Comparison of ENCODE assay signal across 23 cellular contexts in genomic region chr14:73207615-73208014, GRCh38. TPM values are rescaled to one million over a fixed set of nuclear protein-coding genes. Genes with fewer than 3 reads are reported as not detected.
DNase-seq lines count a peak whose midpoint lies in the region; ATAC-seq, FAIRE-seq and TF ChIP-seq lines count a peak whose summit lies in the region.
"Had no signal": no experiment of that assay in that cellular context is flagged by ENCODE, and none has a peak within 500 bp of the region (broad histone marks: within the 10 kb centered on the region; RNA-seq: fewer than 3 reads in every experiment).

No MANE protein-coding gene starts in this region.

- no peaks in the 10 kb centered on the region for H3K4me1 ChIP-seq in BLaER1 treated with 17β-estradiol and CSF1 and Interleukin-3, amounts not matched to agents 10 nM and 100 nM
- H3K4me1 ChIP-seq in mesenchymal stem cell (ENCODE audit: control insufficient read depth, insufficient read depth, low read depth, low read length) (peaks cover 2% of the 10 kb centered on the region), thyroid gland (peaks cover 0 to 14% of the 10 kb centered on the region in 2 donors), small intestine (ENCODE audit: control insufficient read depth in 2 of 2, insufficient read depth in 1 of 2, low read depth in 1 of 2, low read length in 1 of 2) (no peaks in the 10 kb centered on the region)
- H3K4me1 ChIP-seq: BE2C, Caco-2 had no signal

- no peak for TF ChIP-seq POLR2A in thyroid gland (IDR thresholded peaks at IDR 0.05)

- H2BK12ac ChIP-seq in mesenchymal stem cell (ENCODE audit: low read length in 2 of 2): no peak overlapping the region

- no peak overlapping the region for H2BK5ac ChIP-seq in mesenchymal stem cell (ENCODE audit: low read depth, low read length, poor library complexity, severe bottlenecking)

- no peak overlapping the region for H3K23ac ChIP-seq in mesenchymal stem cell (ENCODE audit: low read length in 2 of 2)

- FAIRE-seq in small intestine (lab: Jason Lieb, UNC): no peak
- FAIRE-seq: A549, G401.6, GM18507 had no signal

- H3K18ac ChIP-seq in mesenchymal stem cell (ENCODE audit: low read depth in 1 of 2, low read length in 2 of 2): no peak overlapping the region

- no peak overlapping the region for H2AK5ac ChIP-seq in mesenchymal stem cell (ENCODE audit: low read length, severe bottlenecking)

- H2BK120ac ChIP-seq in mesenchymal stem cell (ENCODE audit: low read depth, low read length): no peak overlapping the region

- peaks cover 0 to 37% (median 0%) of the 10 kb centered on the region in 11 experiments; a peak in 5 of 22 replicates for H4K20me1 ChIP-seq in BLaER1 treated with 17β-estradiol and CSF1 and Interleukin-3, amounts not matched to agents 10 nM and 100 nM

- H4K8ac ChIP-seq in mesenchymal stem cell (ENCODE audit: low read length): no peak overlapping the region

- 100% methylated on average over 2 of the region's 2 CpGs for WGBS in mesenchymal stem cell
- 73 to 76% methylated on average over 1 of the region's 2 CpGs for WGBS in thyroid gland, 2 donors
- WGBS in small intestine, 3 donors: 92 to 97% (median 97%) methylated on average over 2 of the region's 2 CpGs

- no peak overlapping the region for H3K9ac ChIP-seq in BLaER1 treated with 17β-estradiol and CSF1 and Interleukin-3, amounts not matched to agents 10 nM and 100 nM
- H3K9ac ChIP-seq in mesenchymal stem cell (ENCODE audit: low read length): no peak overlapping the region

- H3K4ac ChIP-seq in mesenchymal stem cell (ENCODE audit: low read depth in 1 of 2, low read length in 2 of 2): peak overlapping the region in 1 of 2 experiments; percentile 28

- peaks cover 24 to 35% (median 30%) of the 10 kb centered on the region in 11 experiments; a peak in 20 of 22 replicates for H3K9me3 ChIP-seq in BLaER1 treated with 17β-estradiol and CSF1 and Interleukin-3, amounts not matched to agents 10 nM and 100 nM (replicated peaks in 1 of 11)
- peaks cover 6% of the 10 kb centered on the region for H3K9me3 ChIP-seq in mesenchymal stem cell (ENCODE audit: control insufficient read depth, low read length)
- H3K9me3 ChIP-seq in thyroid gland: no peaks in the 10 kb centered on the region
- no peaks in the 10 kb centered on the region for H3K9me3 ChIP-seq in small intestine (ENCODE audit: control insufficient read depth, low read depth)
- H3K9me3 ChIP-seq: A549, BE2C, Caco-2 had no signal

- no peaks in the 10 kb centered on the region for H3K79me1 ChIP-seq in mesenchymal stem cell (replicated peaks; ENCODE audit: low read length, poor library complexity, severe bottlenecking)

- no peak overlapping the region for H2BK15ac ChIP-seq in mesenchymal stem cell (ENCODE audit: low read depth, poor library complexity, severe bottlenecking)

- peak overlapping the region; percentile 65 for H4K91ac ChIP-seq in mesenchymal stem cell (ENCODE audit: low read length)

- H3K36me3 ChIP-seq in BLaER1 treated with 17β-estradiol and CSF1 and Interleukin-3, amounts not matched to agents 10 nM and 100 nM: peaks cover 83 to 100% (median 97%) of the 10 kb centered on the region in 11 experiments
- peaks cover 21 to 78% of the 10 kb centered on the region in 2 experiments for H3K36me3 ChIP-seq in mesenchymal stem cell (ENCODE audit: control insufficient read depth in 1 of 2, insufficient read depth in 2 of 2, low read depth in 1 of 2, low read length in 2 of 2)
- peaks cover 24 to 30% of the 10 kb centered on the region in 2 donors for H3K36me3 ChIP-seq in thyroid gland
- H3K36me3 ChIP-seq in small intestine (ENCODE audit: control insufficient read depth in 2 of 2, insufficient read depth in 2 of 2, low read length in 2 of 2): peaks cover 11 to 24% of the 10 kb centered on the region in 2 donors

- no peak overlapping the region for H3K4me2 ChIP-seq in BLaER1 treated with 17β-estradiol and CSF1 and Interleukin-3, amounts not matched to agents 10 nM and 100 nM
- H3K4me2 ChIP-seq in mesenchymal stem cell (ENCODE audit: low read length, poor library complexity, severe bottlenecking): no peak overlapping the region
- H3K4me2 ChIP-seq: A549, GM23338 had no signal

- intact Hi-C loops in thyroid gland (cut with DNase I): no loop called here
- intact Hi-C loops in left colon (cut with DNase I, micrococcal nuclease): no loop called here

- no peak overlapping the region for H3K27ac ChIP-seq in BLaER1 treated with 17β-estradiol and CSF1 and Interleukin-3, amounts not matched to agents 10 nM and 100 nM
- H3K27ac ChIP-seq in mesenchymal stem cell (ENCODE audit: low read length, poor library complexity, severe bottlenecking) (no peak overlapping the region), thyroid gland (peak overlapping the region in 2 of 3 donors; percentile 0 to 43), small intestine (ENCODE audit: low read depth in 1 of 2, low read length in 1 of 2) (no peak overlapping the region)
- H3K27ac ChIP-seq: A549, C4-2B had no signal

- no peak overlapping the region for H2AFZ ChIP-seq in mesenchymal stem cell (ENCODE audit: low read depth, low read length)
- H2AFZ ChIP-seq: GM23338 had no signal

- no peaks in the 10 kb centered on the region for H3K27me3 ChIP-seq in BLaER1 treated with 17β-estradiol and CSF1 and Interleukin-3, amounts not matched to agents 10 nM and 100 nM
- H3K27me3 ChIP-seq in mesenchymal stem cell (ENCODE audit: control insufficient read depth in 1 of 2, insufficient read depth in 1 of 2, low read length in 2 of 2) (no peaks in the 10 kb centered on the region), thyroid gland (no peaks in the 10 kb centered on the region), small intestine (ENCODE audit: control insufficient read depth in 2 of 2, insufficient read depth in 2 of 2, low read length in 2 of 2) (no peaks in the 10 kb centered on the region)
- H3K27me3 ChIP-seq: BE2C had no signal

- DNase-seq in mesenchymal stem cell (no peak), thyroid gland (no peak), left colon (no peak), HCEC 1CT (no peak), small intestine (no peak)
- DNase-seq: 8988T; ACHN; AML-193; BE2C; Caco-2; CD4-positive, CD25-positive, alpha-beta regulatory T cell; CD8-positive, alpha-beta T cell; DMS153; DND-41; H9; HFFc6 had no signal

- TF ChIP-seq CTCF in thyroid gland (IDR thresholded peaks at IDR 0.05): no peak

- no peak overlapping the region for H3K14ac ChIP-seq in mesenchymal stem cell (ENCODE audit: low read length in 2 of 2)

- ATAC-seq in left colon: no peak
- ATAC-seq: A549; CD8-positive, alpha-beta T cell; GM23338 had no signal

- peak overlapping the region in 6 of 10 experiments; percentile 9 to 52 (median 24); a peak in 9 of 20 replicates for H3K4me3 ChIP-seq in BLaER1 treated with 17β-estradiol and CSF1 and Interleukin-3, amounts not matched to agents 10 nM and 100 nM
- H3K4me3 ChIP-seq in mesenchymal stem cell (ENCODE audit: insufficient read depth in 1 of 2, low read depth in 1 of 2, low read length in 2 of 2): no peak overlapping the region
- H3K4me3 ChIP-seq in thyroid gland (replicated peaks in 1 of 3): no peak overlapping the region
- no peak overlapping the region for H3K4me3 ChIP-seq in small intestine (ENCODE audit: low read depth in 1 of 2, low read length in 2 of 2)
- H3K4me3 ChIP-seq: A549, GM23338 had no signal

RNA-seq across cellular contexts. Expression of gene PAPLN, which starts 29.7 kb away (rescaled TPM):
- polyA plus RNA-seq in mesenchymal stem cell (2013, experiment 1 of 2): 1.9 TPM
- 2.1 TPM for polyA plus RNA-seq in mesenchymal stem cell (2013, experiment 2 of 2)
- total RNA-seq in thyroid gland (10 to 100 TPM; 23.2 to 82.8 (median 48.4) TPM), left colon (1 to 10 TPM; 2.8 to 8.3 TPM)
- 1 to 10 TPM in 2 of 3 donors, under 1 TPM in 1; 0.45 to 3.0 (median 1.1) TPM for polyA plus RNA-seq in small intestine
- total RNA-seq: CD4-positive, CD25-positive, alpha-beta regulatory T cell; CD8-positive, alpha-beta T cell; H4 had no signal

Comparison
In these comparisons a context has a peak if more than half of its experiments do, and no peak if none do; other contexts are left out.
1. H3K27ac ChIP-seq: peak in thyroid gland (2 of 3); none in BLaER1 treated with 17β-estradiol and CSF1 and Interleukin-3, amounts not matched to agents 10 nM and 100 nM (0 of 11), mesenchymal stem cell (single experiment) and small intestine (0 of 2).
2. H3K4me3 ChIP-seq: peak in BLaER1 treated with 17β-estradiol and CSF1 and Interleukin-3, amounts not matched to agents 10 nM and 100 nM (6 of 10); none in mesenchymal stem cell (0 of 2), thyroid gland (0 of 3) and small intestine (0 of 2).